8 cellular contexts compared by ENCODE assay signal in the genomic region with DNA sequence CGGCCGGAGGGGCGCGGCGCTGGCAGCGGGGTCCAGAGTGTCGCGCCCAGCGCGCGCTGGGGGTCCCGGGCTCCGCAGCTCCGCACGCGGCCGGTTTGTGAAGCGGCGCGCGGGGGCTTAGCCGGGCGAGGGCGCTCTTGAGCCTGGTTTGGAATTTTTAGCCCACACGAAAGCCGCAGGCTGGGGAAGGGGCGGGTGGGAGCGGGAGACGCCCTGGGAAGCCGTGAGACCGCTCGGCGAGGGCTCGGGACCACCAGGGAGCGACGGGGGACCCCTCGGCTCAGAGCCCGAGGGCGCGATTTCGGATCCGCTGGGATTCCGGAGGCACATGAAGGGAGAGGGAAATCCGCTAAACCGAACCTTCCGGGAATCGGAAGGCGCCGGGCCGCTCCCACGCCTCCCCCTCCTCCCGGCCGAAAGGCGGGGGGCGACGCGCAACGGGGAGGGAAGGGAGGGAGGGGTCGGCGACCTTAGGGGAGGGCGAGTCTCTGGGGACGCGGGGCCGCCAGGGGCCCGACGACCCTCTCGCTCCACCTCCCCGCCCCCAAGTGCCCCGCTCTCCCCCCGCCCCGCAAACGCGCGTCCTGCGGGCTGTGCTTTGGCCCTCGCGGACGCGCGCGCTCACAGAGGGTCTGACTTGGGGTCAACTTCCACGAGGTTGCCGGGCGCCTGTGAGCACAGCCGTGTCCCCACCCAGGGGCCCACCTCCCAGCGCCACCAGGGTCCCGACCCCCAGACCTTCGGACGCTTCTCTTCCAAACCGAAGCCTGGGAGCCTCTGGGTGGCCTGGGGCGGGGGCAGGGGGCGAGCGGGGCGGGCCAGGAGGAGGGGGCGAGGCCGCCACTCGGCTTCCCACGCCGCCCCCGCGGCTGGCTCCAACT. TPM values are rescaled to one million over a fixed set of nuclear protein-coding genes. Genes with fewer than 3 reads are reported as not detected.
A peak's percentile ranks its signal among the peaks of the same experiment; 100 is the strongest.
DNase-seq lines count a peak whose midpoint lies in the region; ATAC-seq and TF ChIP-seq lines count a peak whose summit lies in the region.

No MANE protein-coding gene starts in this region.

- POLR2A ChIA-PET in AG04450 (lab: Yijun Ruan, JAX), result no interaction called here
- POLR2A ChIA-PET in Panc1 (lab: Charles Lee), result interaction anchor here (0.7 kb wide), 1 partner anchor 422 kb away, joined by 6 read pairs; no protein-coding TSS in a partner anchor

- H3K4me3 Mint-ChIP-seq in activated naive CD8-positive, alpha-beta T cell treated with anti-CD3 and anti-CD28 coated beads, Interleukin-2, amount 50 U/mL, for 24 hours, result no peak overlapping the region

- no peaks in the 10 kb centered on the region for H3K36me3 Mint-ChIP-seq in activated naive CD8-positive, alpha-beta T cell treated with anti-CD3 and anti-CD28 coated beads, Interleukin-2, amount 50 U/mL, for 24 hours (ENCODE audit: low read depth)

- no peak overlapping the region for H3K27ac ChIP-seq in AG04450 (ENCODE audit: low read depth, low read length)
- H3K27ac ChIP-seq in Panc1 (ENCODE audit: low read length), result peak overlapping the region; percentile 66
- H3K27ac ChIP-seq in heart left ventricle, result peak overlapping the region; percentile 63 to 85 (median 75)
- H3K27ac ChIP-seq in psoas muscle, result peak overlapping the region; percentile 9
- H3K27ac ChIP-seq in aorta (ENCODE audit: low read depth in 1 of 2, low read length in 2 of 2), result no peak overlapping the region

- H3K27me3 ChIP-seq in AG04450 (ENCODE audit: control insufficient read depth, insufficient read depth, low read length), result peaks cover 48% of the 10 kb centered on the region
- H3K27me3 ChIP-seq in Panc1 (ENCODE audit: control insufficient read depth, insufficient read depth, low read length), result no peaks in the 10 kb centered on the region
- H3K27me3 ChIP-seq in heart left ventricle, result peaks cover 6 to 75% (median 12%) of the 10 kb centered on the region in 9 donors
- H3K27me3 ChIP-seq in psoas muscle (ENCODE audit: insufficient read depth in 3 of 3, low read length in 2 of 3), result peaks cover 0 to 79% (median 27%) of the 10 kb centered on the region in 3 donors
- no peaks in the 10 kb centered on the region for H3K27me3 ChIP-seq in aorta (ENCODE audit: control insufficient read depth in 1 of 2, insufficient read depth in 2 of 2, low read length in 1 of 2)

- H3K36me3 ChIP-seq in Panc1 (ENCODE audit: control insufficient read depth, insufficient read depth, low read length) (no peaks in the 10 kb centered on the region), heart left ventricle (no peaks in the 10 kb centered on the region), psoas muscle (ENCODE audit: insufficient read depth in 1 of 2, low read depth in 1 of 2) (no peaks in the 10 kb centered on the region), aorta (ENCODE audit: control insufficient read depth in 1 of 2, insufficient read depth in 2 of 2, low read length in 1 of 2) (no peaks in the 10 kb centered on the region)

- CTCF ChIA-PET in AG04450 (lab: Charles Lee) (interaction anchor here (0.5 to 1.2 kb wide), 14 partner anchors 17 to 837 kb away, joined by 3 to 10 read pairs (median 4); no protein-coding TSS in a partner anchor), Panc1 (lab: Charles Lee) (interaction anchor here (0.6 to 1.5 kb wide), 8 partner anchors 13 to 693 kb away, joined by 3 to 8 read pairs (median 5); no protein-coding TSS in a partner anchor)

- in situ Hi-C loops in Panc1 (cut with HindIII; ENCODE audit: low pct_unique_long_range_greater_than_20kb, low sequenced_read_pairs), result no loop called here

- intact Hi-C loops in Panc1 (cut with micrococcal nuclease; ENCODE audit: unreplicated experiment), result loop anchor here (10.0 kb wide), 1 partner anchor 90 kb away; no protein-coding TSS in a partner anchor
- intact Hi-C loops in heart left ventricle (cut with DNase I), result loop anchor here (1.0 to 10.0 kb wide), 13 partner anchors 62 to 682 kb away; a partner anchor contains a TSS
- intact Hi-C loops in psoas muscle (cut with DNase I), result loop anchor here (5.0 to 10.0 kb wide), 3 partner anchors 92 to 680 kb away; no protein-coding TSS in a partner anchor
- intact Hi-C loops in aorta (cut with DNase I), result loop anchor here (5.0 to 10.0 kb wide), 3 partner anchors 540 to 680 kb away; no protein-coding TSS in a partner anchor

- H3K9me3 ChIP-seq in AG04450 (ENCODE audit: control insufficient read depth, insufficient read depth, low read length) (no peaks in the 10 kb centered on the region; the same call in 1 of the 2 replicates), Panc1 (ENCODE audit: control insufficient read depth, insufficient read depth, low read depth, low read length) (no peaks in the 10 kb centered on the region), heart left ventricle (peaks cover 0 to 3% (median 0%) of the 10 kb centered on the region in 12 donors), psoas muscle (no peaks in the 10 kb centered on the region), aorta (ENCODE audit: control insufficient read depth, low read length) (no peaks in the 10 kb centered on the region)

- BruUV-seq in Panc1 (replicated peaks; lab: Mats Ljungman, UMichigan), result no TSS peak

- ATAC-seq in Panc1, result 0 out of 2 replicates have a peak, but pooled peaks have one; percentile 9
- no peak for ATAC-seq in activated naive CD8-positive, alpha-beta T cell treated with anti-CD3 and anti-CD28 coated beads, Interleukin-2, amount 50 U/mL, for 24 hours
- ATAC-seq in heart left ventricle, result peak in 3 of 4 donors; percentile 18 to 56 (median 41)
- ATAC-seq in psoas muscle, result peak; percentile 59 to 86 (median 65)
- no peak for ATAC-seq in aorta (ENCODE audit: low FRiP score)
- ATAC-seq in HG03108 (IDR thresholded peaks at IDR 0.05; ENCODE audit: unreplicated experiment), result no peak

- H3K4me3 ChIP-seq in AG04450 (ENCODE audit: low read depth, low read length) (peak overlapping the region; percentile 57), Panc1 (ENCODE audit: low read depth in 2 of 2, low read length in 2 of 2) (peak overlapping the region; percentile 60 to 62), heart left ventricle (peak overlapping the region; percentile 49 to 86 (median 69)), psoas muscle (peak overlapping the region; percentile 74), aorta (ENCODE audit: low read length in 2 of 2) (peak overlapping the region; percentile 43 to 58)

- H3K4me1 ChIP-seq in Panc1 (ENCODE audit: control insufficient read depth, insufficient read depth, low read length), result peaks cover 23% of the 10 kb centered on the region
- peaks cover 0 to 61% (median 41%) of the 10 kb centered on the region in 12 donors for H3K4me1 ChIP-seq in heart left ventricle
- H3K4me1 ChIP-seq in psoas muscle, result peaks cover 12% of the 10 kb centered on the region
- H3K4me1 ChIP-seq in aorta (ENCODE audit: control insufficient read depth in 1 of 2, insufficient read depth in 2 of 2, low read length in 2 of 2), result no peaks in the 10 kb centered on the region

- 1% methylated on average over 35 to 97 of the region's 101 CpGs; no CpG with 5 or more reads in 1 of the 4 donors for WGBS in heart left ventricle, 4 donors
- WGBS in psoas muscle, 3 donors, result 0% methylated on average over 34 to 88 of the region's 101 CpGs
- 0% methylated on average over 64 to 100 of the region's 101 CpGs for WGBS in aorta, 2 donors

- DNase-seq in AG04450 (ENCODE audit: low read depth, low spot score), result no peak
- DNase-seq in GM20000 (ENCODE audit: low spot score), result peak; percentile 93
- DNase-seq in Panc1 (ENCODE audit: low read depth, low spot score), result no peak
- peak; percentile 73 for DNase-seq in activated naive CD8-positive, alpha-beta T cell treated with anti-CD3 and anti-CD28 coated beads, Interleukin-2, amount 50 U/mL, for 24 hours
- DNase-seq in heart left ventricle, result peak; percentile 55 to 81 (median 64)
- peak; percentile 66 to 80 for DNase-seq in psoas muscle
- DNase-seq in aorta, result peak; percentile 69 to 91

- peaks cover 42% of the 10 kb centered on the region for H3K27me3 Mint-ChIP-seq in activated naive CD8-positive, alpha-beta T cell treated with anti-CD3 and anti-CD28 coated beads, Interleukin-2, amount 50 U/mL, for 24 hours

- TF ChIP-seq CTCF in AG04450 (IDR thresholded peaks at IDR 0.05; ENCODE audit: low read depth, low read length), result peak; percentile 71
- TF ChIP-seq CTCF in GM20000 (IDR thresholded peaks at IDR 0.05; ENCODE audit: extremely low read depth, missing control alignments), result peak; percentile 94
- peak; percentile 99 for TF ChIP-seq CTCF in Panc1 (IDR thresholded peaks at IDR 0.05)
- peak; percentile 54 to 88 (median 77) for TF ChIP-seq CTCF in heart left ventricle (IDR thresholded peaks at IDR 0.05)
- peak; percentile 67 for TF ChIP-seq CTCF in psoas muscle (IDR thresholded peaks at IDR 0.05)

- H3K27ac Mint-ChIP-seq in activated naive CD8-positive, alpha-beta T cell treated with anti-CD3 and anti-CD28 coated beads, Interleukin-2, amount 50 U/mL, for 24 hours, result no peak overlapping the region

- no peaks in the 10 kb centered on the region for H3K9me3 Mint-ChIP-seq in activated naive CD8-positive, alpha-beta T cell treated with anti-CD3 and anti-CD28 coated beads, Interleukin-2, amount 50 U/mL, for 24 hours

- peaks cover 4% of the 10 kb centered on the region for H3K4me1 Mint-ChIP-seq in activated naive CD8-positive, alpha-beta T cell treated with anti-CD3 and anti-CD28 coated beads, Interleukin-2, amount 50 U/mL, for 24 hours

- TF ChIP-seq POLR2A in heart left ventricle (IDR thresholded peaks at IDR 0.05), result no peak

RNA-seq across cellular contexts. Expression of a gene that starts 5.1 kb away (rescaled TPM):
- 0.10 and 0.14 TPM in 2 replicates for polyA plus RNA-seq in AG04450 (2011; rRNA removed)
- 0.09 and 0.13 TPM in 2 replicates for polyA minus RNA-seq in AG04450 (2011; rRNA and poly(A)+ RNA removed)
- total RNA-seq in Panc1 (2021; ENCODE audit: unreplicated experiment), result 39.0 TPM
- 71.7 TPM for polyA plus RNA-seq in Panc1 (2012; ENCODE audit: insufficient read length)
- total RNA-seq in heart left ventricle, result 10 to 100 TPM in 1 of 9 donors, 1 to 10 TPM in 8; 3.8 to 18.6 (median 6.8) TPM
- 1 to 10 TPM; 2.6 to 5.9 TPM for polyA plus RNA-seq in heart left ventricle
- under 1 TPM; 0.46 to 0.73 (median 0.66) TPM for total RNA-seq in psoas muscle
- under 1 TPM; 0.11 to 0.87 (median 0.27) TPM for polyA plus RNA-seq in psoas muscle
- total RNA-seq in aorta, result 1 to 10 TPM; 1.2 to 4.8 TPM
- polyA plus RNA-seq in aorta, result under 1 TPM in 1 of 2 donors, not detected in 1; 0.13 TPM

Comparison
In these comparisons a context has a peak if more than half of its experiments do, and no peak if none do; other contexts are left out.
1. DNase-seq: peak in GM20000 (single experiment), activated naive CD8-positive, alpha-beta T cell treated with anti-CD3 and anti-CD28 coated beads, Interleukin-2, amount 50 U/mL, for 24 hours (single experiment), heart left ventricle (5 of 5), psoas muscle (2 of 2) and aorta (2 of 2); none in AG04450 (single experiment) and Panc1 (single experiment).
2. H3K27ac ChIP-seq: peak in Panc1 (single experiment), heart left ventricle (12 of 12) and psoas muscle (single experiment); none in AG04450 (single experiment) and aorta (0 of 2).
3. ATAC-seq: peak in Panc1 (single experiment), heart left ventricle (3 of 4) and psoas muscle (4 of 4); none in activated naive CD8-positive, alpha-beta T cell treated with anti-CD3 and anti-CD28 coated beads, Interleukin-2, amount 50 U/mL, for 24 hours (single experiment), aorta (single experiment) and HG03108 (single experiment).
4. Peak in every context shown above with its lines, with median percentiles within 50 percentile points of each other: H3K4me3 ChIP-seq and CTCF ChIP-seq.